1 cellular context compared by ENCODE assay signal in the genomic region with DNA sequence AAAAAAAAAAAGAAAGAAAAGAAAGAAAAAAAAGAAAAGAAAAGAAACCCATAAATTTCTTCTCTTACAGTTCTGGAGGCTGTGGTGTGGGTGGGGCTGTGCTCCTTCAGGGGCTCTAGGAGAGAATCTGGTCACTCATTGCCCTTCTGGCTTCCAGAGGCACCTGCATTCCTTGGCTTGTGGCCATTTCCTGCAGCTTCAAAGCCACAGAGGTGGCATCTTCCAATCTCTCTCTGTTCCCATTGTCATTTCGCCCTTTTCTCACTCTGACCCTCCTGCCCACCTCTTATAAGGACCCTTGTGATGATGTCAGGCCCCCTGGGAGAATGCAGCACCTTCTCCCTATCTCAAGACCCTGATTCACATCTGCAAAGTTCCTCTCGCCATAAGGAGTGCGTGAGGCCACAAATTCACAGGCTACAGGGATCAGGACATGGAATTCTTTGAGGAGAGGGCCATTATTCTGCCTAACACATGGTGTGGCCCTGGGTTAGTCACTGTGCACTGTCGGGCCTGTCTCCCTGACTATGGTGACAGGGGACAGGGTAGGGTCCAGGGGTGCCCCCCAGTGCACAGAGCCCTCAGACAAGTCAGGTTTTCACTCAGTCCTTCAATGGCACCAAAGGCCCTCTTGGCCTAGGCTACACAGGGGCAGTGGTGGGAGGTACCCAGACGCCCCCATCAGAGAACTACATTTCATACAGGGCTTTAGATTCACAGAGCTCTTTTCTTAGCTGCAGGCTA.
TF ChIP-seq lines count a peak whose summit lies in the region.

No MANE protein-coding gene starts in this region.

TF ChIP-seq in IMR-90, 13 proteins besides CTCF, POLR2A, EP300 and RAD21:
- TF ChIP-seq RFX5 (IDR thresholded peaks at IDR 0.05; ENCODE audit: low read depth, low read length) (no peak), NFE2L2 (IDR thresholded peaks at IDR 0.05; ENCODE audit: low read depth, low read length) (no peak), BHLHE40 (IDR thresholded peaks at IDR 0.05; ENCODE audit: low read depth, low read length) (no peak), MAFK (IDR thresholded peaks at IDR 0.05; ENCODE audit: low read depth, low read length) (no peak), RCOR1 (IDR thresholded peaks at IDR 0.05; ENCODE audit: insufficient replicate concordance, low read length) (no peak)
